In genomic region chr1:156667968-156668709, GRCh38 we compare ENCODE assay signal across 9 cellular contexts. TPM values are rescaled to one million over a fixed set of nuclear protein-coding genes. Genes with fewer than 3 reads are reported as not detected.
DNase-seq lines count a peak whose midpoint lies in the region; ATAC-seq and TF ChIP-seq lines count a peak whose summit lies in the region.
"Had no signal": no experiment of that assay in that cellular context is flagged by ENCODE, and none has a peak within 500 bp of the region (broad histone marks: within the 10 kb centered on the region; RNA-seq: fewer than 3 reads in every experiment).

No MANE protein-coding gene starts in this region.

- H3K4me1 Mint-ChIP-seq in brain = peaks cover 98% of the 10 kb centered on the region

- H3K9me3 ChIP-seq in liver (ENCODE audit: control insufficient read depth in 4 of 4, low read length in 3 of 4) = no peaks in the 10 kb centered on the region

- ATAC-seq in GM18505 (IDR thresholded peaks at IDR 0.05; ENCODE audit: unreplicated experiment) (no peak), GM18517 (IDR thresholded peaks at IDR 0.05; ENCODE audit: unreplicated experiment) (no peak)

- TF ChIP-seq CTCF in brain (conservative IDR thresholded peaks at IDR 0.05) (no peak), liver (IDR thresholded peaks at IDR 0.05; ENCODE audit: low read depth, low read length, missing input control) (no peak)

- H3K27me3 ChIP-seq in H7 (ENCODE audit: control insufficient read depth, insufficient read depth, low read length) (no peaks in the 10 kb centered on the region), liver (ENCODE audit: control insufficient read depth in 4 of 4, insufficient read depth in 4 of 4, low read length in 3 of 4) (peaks cover 0 to 2% (median 0%) of the 10 kb centered on the region in 4 donors)

- TF ChIP-seq POLR2A in GM18505 (IDR thresholded peaks at IDR 0.05; ENCODE audit: borderline replicate concordance, extremely low read depth, insufficient read depth, insufficient read length) = no peak

- H3K27me3 Mint-ChIP-seq in brain = peaks cover 3% of the 10 kb centered on the region

- no peak overlapping the region for H3K9ac ChIP-seq in liver (ENCODE audit: low read depth in 1 of 2, low read length in 2 of 2)

- H3K9me3 Mint-ChIP-seq in brain = no peaks in the 10 kb centered on the region

- peak overlapping the region; percentile 96 to 98 (median 96) for H3K27ac Mint-ChIP-seq in brain

- peak overlapping the region; percentile 22 to 56 for H3K27ac ChIP-seq in liver (ENCODE audit: low read depth in 1 of 2, low read length in 2 of 2)
- H3K27ac ChIP-seq in skin epidermis = peak overlapping the region in 14 of 21 experiments; percentile 16 to 71 (median 48)

- no peak for TF ChIP-seq RAD21 in liver (IDR thresholded peaks at IDR 0.05)

- H3K36me3 ChIP-seq in H7 (replicated peaks; ENCODE audit: control insufficient read depth, insufficient read depth, low read length) (peaks cover 13% of the 10 kb centered on the region), liver (ENCODE audit: control insufficient read depth in 4 of 4, insufficient read depth in 3 of 4, low read depth in 1 of 4, low read length in 3 of 4) (no peaks in the 10 kb centered on the region)

- H3K4me1 ChIP-seq in liver (ENCODE audit: control insufficient read depth in 4 of 4, insufficient read depth in 4 of 4, low read length in 3 of 4) = peaks cover 0 to 13% (median 3%) of the 10 kb centered on the region in 4 donors

- peak overlapping the region in 4 of 5 experiments; percentile 32 to 67 (median 48) for H3K4me3 Mint-ChIP-seq in brain

- H3K4me3 ChIP-seq in H7 (ENCODE audit: insufficient read depth, low read depth, low read length) = no peak overlapping the region
- H3K4me3 ChIP-seq in liver (ENCODE audit: low read depth in 1 of 3, low read length in 3 of 3) = no peak overlapping the region
- H3K4me3 ChIP-seq in skin epidermis = no peak overlapping the region

- 87% methylated on average over 9 of the region's 9 CpGs for WGBS in liver

- peaks cover 21% of the 10 kb centered on the region for H3K36me3 Mint-ChIP-seq in brain

- peak; percentile 64 for DNase-seq in H7
- DNase-seq in T-helper 9 cell = no peak
- no peak for DNase-seq in AG08395 (ENCODE audit: low spot score)

TF ChIP-seq in liver, 16 proteins besides CTCF, POLR2A, EP300 and RAD21:
- TF ChIP-seq, protein P1, sequence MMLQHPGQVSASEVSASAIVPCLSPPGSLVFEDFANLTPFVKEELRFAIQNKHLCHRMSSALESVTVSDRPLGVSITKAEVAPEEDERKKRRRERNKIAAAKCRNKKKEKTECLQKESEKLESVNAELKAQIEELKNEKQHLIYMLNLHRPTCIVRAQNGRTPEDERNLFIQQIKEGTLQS (IDR thresholded peaks at IDR 0.05) = no peak
- TF ChIP-seq GABPA (IDR thresholded peaks at IDR 0.05 in 1 of 2, conservative IDR thresholded peaks at IDR 0.05 in 1 of 2) (no peak), SP1 (IDR thresholded peaks at IDR 0.05) (no peak)

RNA-seq across cellular contexts. Expression of gene NES, which starts 9.1 kb away (rescaled TPM):
- total RNA-seq in H7 (2014; rRNA removed; shearing (Covaris generic)) = 220 and 231 TPM in 2 replicates
- 12.7 TPM for polyA plus RNA-seq in brain (ENCODE audit: insufficient read depth, low read depth, low replicate concordance)
- 1 to 10 TPM; 1.4 to 2.5 TPM for total RNA-seq in liver
- 1 to 10 TPM in 1 of 2 donors, under 1 TPM in 1; 0.15 to 3.1 TPM for polyA plus RNA-seq in liver

RNA-seq across cellular contexts. Expression of gene BCAN, which starts 26.2 kb away (rescaled TPM):
- 1.7 and 4.1 TPM in 2 replicates for total RNA-seq in H7 (2014; rRNA removed; shearing (Covaris generic))
- 81.5 TPM for polyA plus RNA-seq in brain (ENCODE audit: insufficient read depth, low read depth, low replicate concordance)
- not detected for total RNA-seq in liver
- under 1 TPM in 1 of 2 donors, not detected in 1; 0.02 TPM for polyA plus RNA-seq in liver
- total RNA-seq: pulmonary artery endothelial cell had no signal

RNA-seq across cellular contexts. Expression of gene CRABP2, which starts 37.2 kb away (rescaled TPM):
- 137 and 190 TPM in 2 replicates for total RNA-seq in H7 (2014; rRNA removed; shearing (Covaris generic))
- polyA plus RNA-seq in brain (ENCODE audit: insufficient read depth, low read depth, low replicate concordance) (10.5 TPM), liver (under 1 TPM in 1 of 2 donors, not detected in 1; 0.22 TPM)
- total RNA-seq in liver = under 1 TPM in 1 of 2 donors, not detected in 1; 0.14 TPM

RNA-seq across cellular contexts. Expression of gene HAPLN2, which starts 48.9 kb away (rescaled TPM):
- 0.73 and 1.3 TPM in 2 replicates for total RNA-seq in H7 (2014; rRNA removed; shearing (Covaris generic))
- 69.6 TPM for polyA plus RNA-seq in brain (ENCODE audit: insufficient read depth, low read depth, low replicate concordance)
- total RNA-seq in liver = under 1 TPM in 1 of 2 donors, not detected in 1; 0.08 TPM
- under 1 TPM in 1 of 2 donors, not detected in 1; 0.03 TPM for polyA plus RNA-seq in liver
- total RNA-seq: pulmonary artery endothelial cell had no signal

Comparison
In these comparisons a context has a peak if more than half of its experiments do, and no peak if none do; other contexts are left out.
1. RNA of gene NES, which starts 9.1 kb away (total RNA-seq): 220 to 231 TPM in H7; 1.4 to 2.5 TPM in liver; every median in the first group is over 10 times any median in the second.
2. RNA of gene CRABP2, which starts 37.2 kb away (total RNA-seq): 137 to 190 TPM in H7; 0.14 TPM in liver; every median in the first group is over 100 times any median in the second.